8 cellular contexts compared by ENCODE assay signal in the genomic region with DNA sequence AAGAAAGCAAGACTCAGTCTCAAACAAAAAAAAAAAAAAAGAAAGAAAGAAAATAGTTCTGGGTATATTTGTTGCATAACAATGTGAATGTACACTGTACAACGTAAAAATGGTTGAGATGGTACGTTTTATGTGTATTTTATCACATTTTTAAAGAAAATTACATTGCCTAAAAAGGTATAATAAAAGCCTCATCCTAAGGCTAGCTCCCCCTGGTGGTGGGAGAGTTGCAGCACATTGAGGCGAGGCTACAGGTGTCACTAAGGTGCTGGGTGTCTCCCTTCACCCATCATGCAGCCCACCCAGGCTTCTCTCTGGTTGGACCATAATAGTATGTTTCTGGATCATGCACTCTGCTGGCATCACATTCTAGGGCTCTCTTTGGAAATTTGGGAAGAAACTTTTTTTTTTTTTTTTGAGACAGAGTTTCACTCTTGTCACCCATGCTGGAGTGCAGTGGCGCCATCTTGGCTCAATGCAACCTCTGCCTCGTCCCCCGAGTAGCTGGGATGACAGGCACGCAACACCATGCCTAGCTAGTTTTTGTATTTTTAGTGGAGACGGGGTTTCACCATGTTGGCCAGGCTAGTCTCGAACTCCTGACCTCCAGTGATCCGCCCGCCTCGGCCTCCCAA. TPM values are rescaled to one million over a fixed set of nuclear protein-coding genes. Genes with fewer than 3 reads are reported as not detected.
DNase-seq lines count a peak whose midpoint lies in the region; ATAC-seq and TF ChIP-seq lines count a peak whose summit lies in the region.

No MANE protein-coding gene starts in this region.

- peaks cover 4% of the 10 kb centered on the region for H3K4me1 ChIP-seq in Loucy (ENCODE audit: insufficient read depth, low read length, poor library complexity, severe bottlenecking)

- peaks cover 5% of the 10 kb centered on the region for H3K4me1 Mint-ChIP-seq in chondrocyte (ENCODE audit: low read depth)

- peaks cover 10% of the 10 kb centered on the region for H3K27me3 Mint-ChIP-seq in chondrocyte (ENCODE audit: low read depth)

- H4K20me1 ChIP-seq in Loucy (ENCODE audit: insufficient read depth, low read length, poor library complexity, severe bottlenecking), result no peaks in the 10 kb centered on the region

- POLR2A ChIA-PET in GM10248 (lab: Yijun Ruan, JAX), result interaction anchor here (0.6 kb wide), 1 partner anchor 14 kb away, joined by 4 read pairs; no protein-coding TSS in a partner anchor

- no peaks in the 10 kb centered on the region for H3F3A ChIP-seq in Loucy (ENCODE audit: low read depth)

- no peak for ATAC-seq in GM18867 (IDR thresholded peaks at IDR 0.05; ENCODE audit: unreplicated experiment)

- no peak overlapping the region for H3K4me3 ChIP-seq in Loucy (ENCODE audit: low read length, poor library complexity, severe bottlenecking)

- H3K4me2 ChIP-seq in Loucy (ENCODE audit: low read depth, low read length, poor library complexity, severe bottlenecking), result no peak overlapping the region

- no peak overlapping the region for H2AFZ ChIP-seq in Loucy (ENCODE audit: low read length)

- H3K9ac ChIP-seq in Loucy (ENCODE audit: low read depth, low read length, poor library complexity, severe bottlenecking), result no peak overlapping the region

- H3K9me3 ChIP-seq in Loucy (ENCODE audit: insufficient read depth, low read depth, low read length), result no peaks in the 10 kb centered on the region

- CTCF ChIA-PET in GM10248 (lab: Yijun Ruan, JAX), result interaction anchor here (0.6 to 5.2 kb wide), 25 partner anchors 9 to 436 kb away, joined by 3 to 51 read pairs (median 5); a partner anchor contains a TSS

- no peaks in the 10 kb centered on the region for H3K9me3 Mint-ChIP-seq in chondrocyte (ENCODE audit: low read depth)

- H3K36me3 ChIP-seq in Loucy (ENCODE audit: insufficient read depth, low read length), result no peaks in the 10 kb centered on the region

- H3K27me3 ChIP-seq in Loucy (ENCODE audit: insufficient read depth, low read length, poor library complexity, severe bottlenecking), result no peaks in the 10 kb centered on the region

- no peaks in the 10 kb centered on the region for H3K79me2 ChIP-seq in Loucy (ENCODE audit: insufficient read depth, low read length)

- no peaks in the 10 kb centered on the region for H3K9me2 ChIP-seq in Loucy (replicated peaks; ENCODE audit: low read depth, low read length)

- DNase-seq in GM10248 (ENCODE audit: extremely low spot score), result peak; percentile 52
- DNase-seq in activated CD4-positive, CD25-positive, alpha-beta regulatory T cell treated with anti-CD3 and anti-CD28 coated beads, Interleukin-2, amount 50 U/mL, for 72 hours, result peak; percentile 76
- no peak for DNase-seq in chondrocyte (ENCODE audit: low spot score)
- peak; percentile 61 for DNase-seq in medulla oblongata (ENCODE audit: extremely low spot score)
- DNase-seq in stimulated activated CD8-positive, alpha-beta memory T cell treated with anti-CD3 and anti-CD28 coated beads, Interleukin-4, amount 100 ng/mL, for 1 hour (ENCODE audit: low read depth in 2 of 2, low spot score in 1 of 2), result peak; percentile 61 to 68
- no peak for DNase-seq in epidermal melanocyte (ENCODE audit: insufficient read length, low spot score)

- no peak overlapping the region for H3K4me3 Mint-ChIP-seq in chondrocyte (ENCODE audit: unreplicated experiment)

- peak; percentile 74 for TF ChIP-seq CTCF in GM10248 (IDR thresholded peaks at IDR 0.05; ENCODE audit: control extremely low read depth, extremely low read depth, low read depth, missing control alignments)
- TF ChIP-seq CTCF in Loucy (conservative IDR thresholded peaks at IDR 0.05; ENCODE audit: low read length), result peak; percentile 92
- TF ChIP-seq CTCF in chondrocyte (IDR thresholded peaks at IDR 0.05), result peak; percentile 83

- H3K36me3 Mint-ChIP-seq in chondrocyte (ENCODE audit: low read depth), result no peaks in the 10 kb centered on the region

- no peak overlapping the region for H3K27ac Mint-ChIP-seq in chondrocyte (ENCODE audit: unreplicated experiment)

RNA-seq across cellular contexts. Expression of a gene that starts 12.4 kb away (rescaled TPM):
- 150 to 153 TPM (median 153 TPM) in 3 replicates for total RNA-seq in chondrocyte

Comparison
In these comparisons a context has a peak if more than half of its experiments do, and no peak if none do; other contexts are left out.
1. DNase-seq: peak in GM10248 (single experiment), activated CD4-positive, CD25-positive, alpha-beta regulatory T cell treated with anti-CD3 and anti-CD28 coated beads, Interleukin-2, amount 50 U/mL, for 72 hours (single experiment), medulla oblongata (single experiment) and stimulated activated CD8-positive, alpha-beta memory T cell treated with anti-CD3 and anti-CD28 coated beads, Interleukin-4, amount 100 ng/mL, for 1 hour (2 of 2); none in chondrocyte (single experiment) and epidermal melanocyte (single experiment).
2. Peak in every context shown above with its lines, with median percentiles within 50 percentile points of each other: CTCF ChIP-seq.